In genomic region chr1:205977348-205978014, GRCh38 we compare ENCODE assay signal across 9 cellular contexts. TPM values are rescaled to one million over a fixed set of nuclear protein-coding genes. Genes with fewer than 3 reads are reported as not detected.
A peak's percentile ranks its signal among the peaks of the same experiment; 100 is the strongest.
DNase-seq lines count a peak whose midpoint lies in the region; ATAC-seq, FAIRE-seq and TF ChIP-seq lines count a peak whose summit lies in the region.
"Had no signal": no experiment of that assay in that cellular context is flagged by ENCODE, and none has a peak within 500 bp of the region (broad histone marks: within the 10 kb centered on the region; RNA-seq: fewer than 3 reads in every experiment).

No MANE protein-coding gene starts in this region.

- TF ChIP-seq POLR2A in NB4 (IDR thresholded peaks at IDR 0.05; ENCODE audit: extremely low read depth, insufficient read length) = no peak

- DNase-seq in GM12864 (ENCODE audit: low read depth) = peak; percentile 47
- DNase-seq in NB4 (ENCODE audit: low read depth) = peak; percentile 83
- peak; percentile 70 to 78 for DNase-seq in SJSA1 (ENCODE audit: low read depth in 1 of 2, low spot score in 2 of 2)
- DNase-seq in activated naive CD4-positive, alpha-beta T cell (lab: John Stamatoyannopoulos, UW) = peak; percentile 20 to 70 (median 57)
- peak; percentile 89 for DNase-seq in globus pallidus (ENCODE audit: low spot score)
- peak; percentile 62 to 93 (median 84) for DNase-seq in pancreas
- peak in 1 of 2 donors; percentile 77 for DNase-seq in tibial artery

- WGBS in pancreas, 2 donors = 93 to 100% methylated on average over 2 of the region's 2 CpGs

- no peaks in the 10 kb centered on the region for H3K36me3 ChIP-seq in SJSA1
- no peaks in the 10 kb centered on the region for H3K36me3 ChIP-seq in pancreas
- no peaks in the 10 kb centered on the region for H3K36me3 ChIP-seq in tibial artery

- H3K4me1 ChIP-seq in SJSA1 (replicated peaks) (peaks cover 6% of the 10 kb centered on the region), pancreas (no peaks in the 10 kb centered on the region), tibial artery (peaks cover 0 to 19% (median 0%) of the 10 kb centered on the region in 4 donors)

- H3K4me3 ChIP-seq in GM12864 (ENCODE audit: low read depth, low read length) (no peak overlapping the region), NB4 (ENCODE audit: low read depth, low read length) (no peak overlapping the region), SJSA1 (no peak overlapping the region), pancreas (no peak overlapping the region), tibial artery (no peak overlapping the region)

- H3K27me3 ChIP-seq in SJSA1 (replicated peaks) = no peaks in the 10 kb centered on the region
- H3K27me3 ChIP-seq in pancreas = no peaks in the 10 kb centered on the region
- H3K27me3 ChIP-seq in tibial artery = peaks cover 0 to 8% of the 10 kb centered on the region in 2 donors

- H3K9me3 ChIP-seq in SJSA1 (replicated peaks) = no peaks in the 10 kb centered on the region
- H3K9me3 ChIP-seq in pancreas = no peaks in the 10 kb centered on the region
- H3K9me3 ChIP-seq in tibial artery = no peaks in the 10 kb centered on the region

- intact Hi-C loops in pancreas (cut with DNase I) (loop anchor here (5.0 to 10.0 kb wide), 4 partner anchors 53 to 185 kb away; no protein-coding TSS in a partner anchor), tibial artery (cut with DNase I; ENCODE audit: low total_unique reads) (loop anchor here (2.0 to 10.0 kb wide), 4 partner anchors 55 to 393 kb away; no protein-coding TSS in a partner anchor)

- TF ChIP-seq CTCF in GM12864 (IDR thresholded peaks at IDR 0.05; ENCODE audit: low read depth, low read length, missing control alignments) = peak; percentile 97
- peak; percentile 92 for TF ChIP-seq CTCF in NB4 (IDR thresholded peaks at IDR 0.05; ENCODE audit: low read depth, low read length)
- peak; percentile 88 to 94 (median 92) for TF ChIP-seq CTCF in pancreas (IDR thresholded peaks at IDR 0.05)
- peak; percentile 97 for TF ChIP-seq CTCF in tibial artery (IDR thresholded peaks at IDR 0.05)

- FAIRE-seq in pancreas (lab: Jason Lieb, UNC) = no peak
- FAIRE-seq: islet of Langerhans had no signal

- H3K27ac ChIP-seq in SJSA1 (no peak overlapping the region), pancreas (peak overlapping the region in 1 of 4 donors; percentile 34), tibial artery (no peak overlapping the region)

- ATAC-seq in pancreas = peak; percentile 90 to 93 (median 92)
- ATAC-seq in HG02884 (IDR thresholded peaks at IDR 0.05; ENCODE audit: unreplicated experiment) = no peak

RNA-seq across cellular contexts. Expression of gene RAB7B, which starts 25.7 kb away (rescaled TPM):
- total RNA-seq in SJSA1 (2014; rRNA removed; shearing (Covaris generic)) = 0.19 and 0.55 TPM in 2 replicates
- total RNA-seq in pancreas = 1 to 10 TPM in 2 of 6 donors, under 1 TPM in 4; 0.24 to 4.0 (median 0.41) TPM
- under 1 TPM; 0.73 to 0.95 TPM for polyA plus RNA-seq in pancreas

RNA-seq across cellular contexts. Expression of gene SLC26A9, which starts 34.2 kb away (rescaled TPM):
- not detected in 2 replicates for total RNA-seq in SJSA1 (2014; rRNA removed; shearing (Covaris generic))
- total RNA-seq in pancreas = 1 to 10 TPM in 2 of 6 donors, under 1 TPM in 4; 0.56 to 6.5 (median 0.83) TPM
- 1 to 10 TPM; 1.5 to 2.9 TPM for polyA plus RNA-seq in pancreas

RNA-seq across cellular contexts. Expression of gene CTSE, which starts 46.2 kb away (rescaled TPM):
- 0.31 TPM in 1 of 2 replicates, not detected in the other for total RNA-seq in SJSA1 (2014; rRNA removed; shearing (Covaris generic))
- total RNA-seq in pancreas = 10 to 100 TPM in 1 of 6 donors, 1 to 10 TPM in 3, under 1 TPM in 2; 0.51 to 42.4 (median 4.8) TPM
- polyA plus RNA-seq in pancreas = 1 to 10 TPM in 1 of 2 donors, under 1 TPM in 1; 0.63 to 3.8 TPM
